In genomic region chr9:117134826-117135411, GRCh38 we compare ENCODE assay signal across 32 cellular contexts.
"Had no signal": no experiment of that assay in that cellular context is flagged by ENCODE, and none has a peak within 500 bp of the region (broad histone marks: within the 10 kb centered on the region; RNA-seq: fewer than 3 reads in every experiment).

No MANE protein-coding gene starts in this region.

- H3K27me3 ChIP-seq: MG63, Peyer's patch had no signal

- H3K4me1 ChIP-seq: Peyer's patch had no signal

- H3K4me3 ChIP-seq: K562, MG63, Peyer's patch had no signal

- H3K27ac ChIP-seq: Peyer's patch, WERI-Rb-1 had no signal

- H3K9me3 ChIP-seq: MG63, Peyer's patch had no signal

- ATAC-seq: activated CD8-positive, alpha-beta memory T cell treated with anti-CD3 and anti-CD28 coated beads, Interleukin-2, amount 10 ng/mL, durations not matched to agents 7 days and 5 days; activated naive CD8-positive, alpha-beta T cell treated with anti-CD3 and anti-CD28 coated beads, Interleukin-2, amount 50 U/mL, for 24 hours; K562; PC-3 had no signal

- DNase-seq: activated CD4-positive, alpha-beta memory T cell treated with anti-CD3 and anti-CD28 coated beads, Interleukin-2, amount 10 ng/mL, durations not matched to agents 7 days and 5 days; activated CD4-positive, alpha-beta T cell treated with anti-CD3 and anti-CD28 coated beads for 1 hour; activated CD4-positive, alpha-beta T cell treated with anti-CD3 and anti-CD28 coated beads for 48 hours; activated CD4-positive, CD25-positive, alpha-beta regulatory T cell; activated CD8-positive, alpha-beta memory T cell treated with anti-CD3 and anti-CD28 coated beads for 24 hours; activated CD8-positive, alpha-beta memory T cell treated with anti-CD3 and anti-CD28 coated beads, Interleukin-2, amount 10 ng/mL, durations not matched to agents 7 days and 5 days; activated CD8-positive, alpha-beta memory T cell treated with anti-CD3 and anti-CD28 coated beads, Interleukin-2, amount 50 U/mL, for 48 hours; activated effector memory CD4-positive, alpha-beta T cell treated with Interleukin-2 at 50 U/mL for 16 hours; activated naive CD4-positive, alpha-beta T cell treated with anti-CD3 and anti-CD28 coated beads, Interleukin-2, amount 10 ng/mL, durations not matched to agents 7 days and 5 days; activated naive CD8-positive, alpha-beta T cell treated with anti-CD3 and anti-CD28 coated beads, Interleukin-2, amount 50 U/mL, for 24 hours; activated T-cell treated with anti-CD3 and anti-CD28 coated beads, Interleukin-2, amount 50 U/mL, for 48 hours; central memory CD4-positive, alpha-beta T cell; MG63; NCI-H1048; NCI-H1105 treated with DMSO at 0.1 percent for 48 hours; NCI-H1436; NCI-H1694; NCI-H1930; NCI-H2081 treated with DMSO at 0.1 percent for 48 hours; NCI-H446; NCI-H524; NCI-H69; NCI-H82; PC-3; Peyer's patch; Right ventricle myocardium superior; SW 1271; T-helper 1 cell; T-helper 2 cell; T-helper 9 cell; WERI-Rb-1 had no signal

- H3K36me3 ChIP-seq: MG63, Peyer's patch had no signal
